Comparison of ENCODE assay signal across 8 cellular contexts in genomic region chr4:2008671-2008920, GRCh38. TPM values are rescaled to one million over a fixed set of nuclear protein-coding genes. Genes with fewer than 3 reads are reported as not detected.
A peak's percentile ranks its signal among the peaks of the same experiment; 100 is the strongest.
DNase-seq lines count a peak whose midpoint lies in the region; ATAC-seq and TF ChIP-seq lines count a peak whose summit lies in the region.

No MANE protein-coding gene starts in this region.

- peak overlapping the region; percentile 45 for H3K27ac Mint-ChIP-seq in WTC11

- no peaks in the 10 kb centered on the region for H3K27me3 ChIP-seq in skeletal muscle satellite cell (ENCODE audit: control insufficient read depth, insufficient read depth, low read length)

- H3K36me3 Mint-ChIP-seq in WTC11: peaks cover 9% of the 10 kb centered on the region

- H3K9ac ChIP-seq in skeletal muscle satellite cell (ENCODE audit: low read depth, low read length): peak overlapping the region; percentile 97

- peaks cover 6% of the 10 kb centered on the region for H3K27me3 Mint-ChIP-seq in WTC11 (ENCODE audit: low read depth)

- CTCF ChIA-PET in WTC11 (lab: Charles Lee): interaction anchor here (0.7 to 1.3 kb wide), 3 partner anchors 17 to 212 kb away, joined by 3 to 4 read pairs (median 3); a partner anchor contains a TSS

- H3K9me3 ChIP-seq in skeletal muscle satellite cell (replicated peaks; ENCODE audit: low read length): no peaks in the 10 kb centered on the region

- intact Hi-C loops in left cardiac atrium (cut with DNase I) (no loop called here), posterior cingulate gyrus (cut with DNase I) (loop anchor here (5.0 kb wide), 2 partner anchors 34 to 49 kb away; partner anchors contain the start of gene NAT8L)

- TF ChIP-seq CTCF in WTC11 (IDR thresholded peaks at IDR 0.05): no peak

- H3K9me3 Mint-ChIP-seq in WTC11: no peaks in the 10 kb centered on the region

- H3K36me3 ChIP-seq in skeletal muscle satellite cell (ENCODE audit: insufficient read depth, low read length): peaks cover 3% of the 10 kb centered on the region

- DNase-seq in WTC11 (ENCODE audit: low spot score) (no peak), left cardiac atrium (no peak), HuH-7.5 (ENCODE audit: low spot score) (no peak), NCI-H748 treated with DMSO at 0.1 percent for 48 hours (lab: John Stamatoyannopoulos, UW) (no peak), NCI-H1436 treated with DMSO at 0.1 percent for 48 hours (lab: John Stamatoyannopoulos, UW) (no peak), posterior cingulate gyrus (no peak)

- H3K4me1 ChIP-seq in skeletal muscle satellite cell (ENCODE audit: control insufficient read depth, insufficient read depth, low read length): peaks cover 18% of the 10 kb centered on the region

- peak overlapping the region; percentile 85 for H3K4me3 Mint-ChIP-seq in WTC11

- H3K4me3 ChIP-seq in skeletal muscle satellite cell (ENCODE audit: low read length): peak overlapping the region; percentile 100

- H3K4me2 ChIP-seq in skeletal muscle satellite cell (ENCODE audit: low read length): peak overlapping the region; percentile 97

- POLR2A ChIA-PET in WTC11 (lab: Charles Lee): interaction anchor here (1.0 to 1.1 kb wide), 2 partner anchors 27 to 117 kb away, joined by 3 to 4 read pairs; no protein-coding TSS in a partner anchor

- peak; percentile 7 for ATAC-seq in GM19455 (IDR thresholded peaks at IDR 0.05; ENCODE audit: unreplicated experiment)
- ATAC-seq in WTC11: peak; percentile 19
- peak; percentile 4 to 26 for ATAC-seq in left cardiac atrium

- H3K4me1 Mint-ChIP-seq in WTC11: peaks cover 14% of the 10 kb centered on the region

TF ChIP-seq in WTC11, 78 proteins besides CTCF, POLR2A, EP300 and RAD21 (continues in another document):
- no peak for TF ChIP-seq CDX4 (CRISPR knock-in tag; IDR thresholded peaks at IDR 0.05; ENCODE audit: borderline replicate concordance)
- no peak for TF ChIP-seq ZNF416 (CRISPR knock-in tag; IDR thresholded peaks at IDR 0.05)
- no peak for TF ChIP-seq ERG (CRISPR knock-in tag; IDR thresholded peaks at IDR 0.05)
- TF ChIP-seq ZNF671 (CRISPR knock-in tag; IDR thresholded peaks at IDR 0.05): no peak
- TF ChIP-seq EMX1 (CRISPR knock-in tag; IDR thresholded peaks at IDR 0.05): no peak
- no peak for TF ChIP-seq ZNF425 (CRISPR knock-in tag; conservative IDR thresholded peaks at IDR 0.05)
- TF ChIP-seq HMGA2 (CRISPR knock-in tag; IDR thresholded peaks at IDR 0.05): no peak
- TF ChIP-seq NFE2L1 (CRISPR knock-in tag; IDR thresholded peaks at IDR 0.05): no peak
- TF ChIP-seq SP1 (CRISPR knock-in tag; conservative IDR thresholded peaks at IDR 0.05): no peak
- no peak for TF ChIP-seq ZNF232 (CRISPR knock-in tag; IDR thresholded peaks at IDR 0.05)
- TF ChIP-seq HMGXB4 (CRISPR knock-in tag; IDR thresholded peaks at IDR 0.05): no peak
- no peak; the same call in 1 of the 2 replicates for TF ChIP-seq ESRRA (CRISPR knock-in tag; IDR thresholded peaks at IDR 0.05; ENCODE audit: borderline replicate concordance)
- TF ChIP-seq CBFB (CRISPR knock-in tag; IDR thresholded peaks at IDR 0.05; ENCODE audit: low read depth): no peak
- TF ChIP-seq FOXK1 (CRISPR knock-in tag; IDR thresholded peaks at IDR 0.05): peak; percentile 73; the same call in 1 of the 2 replicates
- TF ChIP-seq FOXP4 (CRISPR knock-in tag; IDR thresholded peaks at IDR 0.05): peak; percentile 68; the same call in 1 of the 2 replicates
- TF ChIP-seq USF1 (CRISPR knock-in tag; IDR thresholded peaks at IDR 0.05): no peak
- no peak for TF ChIP-seq MXD4 (CRISPR knock-in tag; IDR thresholded peaks at IDR 0.05; ENCODE audit: borderline replicate concordance)
- no peak for TF ChIP-seq ETV6 (CRISPR knock-in tag; IDR thresholded peaks at IDR 0.05)
- peak; percentile 74; the same call in 1 of the 2 replicates for TF ChIP-seq TEAD1 (CRISPR knock-in tag; IDR thresholded peaks at IDR 0.05)
- 0 out of 2 replicates have a peak, but pooled peaks have one; percentile 74 for TF ChIP-seq ZBTB21 (CRISPR knock-in tag; IDR thresholded peaks at IDR 0.05; ENCODE audit: borderline replicate concordance)
- TF ChIP-seq OVOL2 (CRISPR knock-in tag; IDR thresholded peaks at IDR 0.05; ENCODE audit: borderline replicate concordance): no peak
- TF ChIP-seq TP53 (CRISPR knock-in tag; IDR thresholded peaks at IDR 0.05): 0 out of 2 replicates have a peak, but pooled peaks have one; percentile 55
- no peak for TF ChIP-seq ZNF423 (CRISPR knock-in tag; IDR thresholded peaks at IDR 0.05)
- peak; percentile 35; the same call in 1 of the 2 replicates for TF ChIP-seq ZNF219 (CRISPR knock-in tag; IDR thresholded peaks at IDR 0.05; ENCODE audit: borderline replicate concordance)

RNA-seq across cellular contexts. Expression of gene NELFA, which starts 0.2 kb away (rescaled TPM):
- total RNA-seq in WTC11 (2021) (63.3 to 72.6 TPM (median 69.2 TPM) in 3 replicates), left cardiac atrium (10 to 100 TPM; 12.4 to 17.0 TPM)
- 19.0 and 20.8 TPM in 2 replicates for total RNA-seq in skeletal muscle satellite cell (2012; rRNA removed)

RNA-seq across cellular contexts. Expression of gene NAT8L, which starts 50.5 kb away (rescaled TPM):
- 19.7 to 20.2 TPM (median 20.0 TPM) in 3 replicates for total RNA-seq in WTC11 (2021)
- total RNA-seq in left cardiac atrium: 10 to 100 TPM in 1 of 2 donors, 1 to 10 TPM in 1; 8.8 to 12.5 TPM
- under 0.01 and 0.22 TPM in 2 replicates for total RNA-seq in skeletal muscle satellite cell (2012; rRNA removed)
